ENCODE assay signal across 1 cellular context in the genomic region with DNA sequence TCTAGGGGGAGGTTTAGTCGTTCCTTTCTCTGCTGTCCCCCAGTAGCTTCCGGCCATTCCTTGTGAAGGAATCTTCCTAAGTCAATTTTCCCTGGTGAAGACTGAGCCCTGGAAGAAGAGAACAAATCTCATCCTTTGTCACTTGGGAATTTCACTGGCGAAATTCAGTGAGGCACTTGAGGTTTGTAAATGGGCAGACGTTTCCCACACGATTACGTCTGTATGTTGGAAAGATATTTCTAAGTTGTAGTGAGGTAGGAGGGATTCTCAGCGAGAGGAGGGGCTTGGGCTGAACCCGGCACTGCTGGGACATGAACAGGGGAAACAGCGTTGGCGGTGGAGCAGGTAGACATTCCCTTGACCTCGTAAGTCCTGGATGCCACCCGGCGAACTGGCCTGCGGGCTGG.
TF ChIP-seq lines count a peak whose summit lies in the region.

No MANE protein-coding gene starts in this region.

TF ChIP-seq in H1, 55 proteins besides CTCF, POLR2A, EP300 and RAD21:
- TF ChIP-seq CBX5 (IDR thresholded peaks at IDR 0.05; ENCODE audit: low read depth, low read length): no peak
- no peak for TF ChIP-seq USF2 (IDR thresholded peaks at IDR 0.05; ENCODE audit: low read length)
- no peak for TF ChIP-seq RNF2 (IDR thresholded peaks at IDR 0.05; ENCODE audit: borderline replicate concordance, low read depth, low read length, missing control alignments, poor library complexity, severe bottlenecking)
- TF ChIP-seq TAF1 (IDR thresholded peaks at IDR 0.05; ENCODE audit: low read depth, low read length): no peak
- TF ChIP-seq NANOG (IDR thresholded peaks at IDR 0.05; ENCODE audit: insufficient read depth, low read depth, low read length, poor library complexity, severe bottlenecking): no peak
- no peak for TF ChIP-seq PHF8 (conservative IDR thresholded peaks at IDR 0.05; ENCODE audit: low read depth, low read length)
